18 cellular contexts compared by ENCODE assay signal in the genomic region with DNA sequence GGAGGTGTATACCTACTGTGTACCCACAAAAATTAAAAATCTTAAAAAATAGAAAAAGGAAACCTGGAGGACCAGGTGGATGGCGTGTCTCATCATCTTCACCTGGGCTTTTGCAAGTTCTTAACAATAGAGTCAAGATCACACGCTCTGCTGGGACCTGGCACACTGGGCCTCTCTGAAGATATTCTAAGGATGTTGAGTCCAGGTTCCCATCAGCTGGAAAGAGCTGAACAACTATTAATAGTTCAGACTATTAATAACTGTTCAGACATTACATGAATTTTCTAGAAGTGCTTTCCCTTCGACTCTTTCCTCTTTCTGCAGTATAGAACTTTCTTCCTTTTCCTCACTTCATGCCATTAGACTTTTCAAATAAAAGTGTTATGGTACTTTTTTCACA.
A peak's percentile ranks its signal among the peaks of the same experiment; 100 is the strongest.
DNase-seq lines count a peak whose midpoint lies in the region; ATAC-seq and TF ChIP-seq lines count a peak whose summit lies in the region.
"Had no signal": no experiment of that assay in that cellular context is flagged by ENCODE, and none has a peak within 500 bp of the region (broad histone marks: within the 10 kb centered on the region; RNA-seq: fewer than 3 reads in every experiment).

No MANE protein-coding gene starts in this region.

- H3K9me3 ChIP-seq in heart left ventricle = no peaks in the 10 kb centered on the region
- no peaks in the 10 kb centered on the region for H3K9me3 ChIP-seq in mesenchymal stem cell (ENCODE audit: control insufficient read depth, low read length)
- no peaks in the 10 kb centered on the region for H3K9me3 ChIP-seq in smooth muscle cell (replicated peaks; ENCODE audit: low read depth)
- no peaks in the 10 kb centered on the region for H3K9me3 ChIP-seq in OCI-LY7 (ENCODE audit: low read length)
- H3K9me3 ChIP-seq: SJSA1 had no signal

- peak overlapping the region; percentile 82 for H3K27ac Mint-ChIP-seq in HFFc6
- H3K27ac Mint-ChIP-seq: CD14-positive monocyte had no signal

- no peaks in the 10 kb centered on the region for H3K9me2 ChIP-seq in OCI-LY7 (ENCODE audit: insufficient read depth, low read length)

- no peaks in the 10 kb centered on the region for H3K27me3 Mint-ChIP-seq in HFFc6 (ENCODE audit: insufficient read depth)

- no peak overlapping the region for H3K18ac ChIP-seq in mesenchymal stem cell (ENCODE audit: low read depth in 1 of 2, low read length in 2 of 2)

- no peak for DNase-seq in HFFc6
- peak in 3 of 5 donors; percentile 20 to 41 (median 39) for DNase-seq in heart left ventricle
- DNase-seq in mesenchymal stem cell = no peak
- no peak for DNase-seq in smooth muscle cell (lab: John Stamatoyannopoulos, UW; ENCODE audit: unreplicated experiment)
- no peak for DNase-seq in OCI-LY7 (ENCODE audit: low spot score)
- DNase-seq in HuH-7.5 (ENCODE audit: low spot score) = no peak
- DNase-seq in SW 1271 (lab: John Stamatoyannopoulos, UW) = no peak
- DNase-seq: H7, MV-4-11, NCI-H1417 treated with DMSO at 0.1 percent for 48 hours, NCI-H1930, NCI-H345, NCI-H524 treated with DMSO at 0.1 percent for 48 hours, PC-9 had no signal

- WGBS in heart left ventricle, 4 donors = 43 to 53% (median 49%) methylated on average over 3 of the region's 3 CpGs
- 98% methylated on average over 3 of the region's 3 CpGs for WGBS in mesenchymal stem cell
- WGBS in smooth muscle cell (ENCODE audit: low lambda C conversion rate) = 97% methylated on average over 3 of the region's 3 CpGs

- H3K79me2 ChIP-seq in smooth muscle cell (ENCODE audit: low read depth) (no peaks in the 10 kb centered on the region), OCI-LY7 (ENCODE audit: insufficient read depth, low read depth, low read length) (no peaks in the 10 kb centered on the region)

- no peaks in the 10 kb centered on the region for H3K79me1 ChIP-seq in mesenchymal stem cell (replicated peaks; ENCODE audit: low read length, poor library complexity, severe bottlenecking)

- H3K36me3 ChIP-seq in heart left ventricle (no peaks in the 10 kb centered on the region), mesenchymal stem cell (ENCODE audit: control insufficient read depth in 1 of 2, insufficient read depth in 2 of 2, low read depth in 1 of 2, low read length in 2 of 2) (no peaks in the 10 kb centered on the region), smooth muscle cell (ENCODE audit: low read depth) (no peaks in the 10 kb centered on the region), OCI-LY7 (ENCODE audit: insufficient read depth, low read length) (no peaks in the 10 kb centered on the region)
- H3K36me3 ChIP-seq: SJSA1 had no signal

- peak overlapping the region in 11 of 12 donors; percentile 10 to 80 (median 54) for H3K27ac ChIP-seq in heart left ventricle
- H3K27ac ChIP-seq in mesenchymal stem cell (ENCODE audit: low read length, poor library complexity, severe bottlenecking) = peak overlapping the region; percentile 73
- H3K27ac ChIP-seq in smooth muscle cell (ENCODE audit: low read depth) = peak overlapping the region; percentile 93
- H3K27ac ChIP-seq in OCI-LY7 (ENCODE audit: low read depth, low read length, poor library complexity, severe bottlenecking) = no peak overlapping the region
- H3K27ac ChIP-seq: KMS-11, PC-9, RWPE1, SJSA1 had no signal

- no peak overlapping the region for H2BK5ac ChIP-seq in mesenchymal stem cell (ENCODE audit: low read depth, low read length, poor library complexity, severe bottlenecking)

- H4K91ac ChIP-seq in mesenchymal stem cell (ENCODE audit: low read length) = no peak overlapping the region

- POLR2A ChIA-PET in OCI-LY7 (lab: Charles Lee) = no interaction called here

- TF ChIP-seq CTCF in HFFc6 (IDR thresholded peaks at IDR 0.05) (no peak), heart left ventricle (IDR thresholded peaks at IDR 0.05) (no peak), smooth muscle cell (IDR thresholded peaks at IDR 0.05; ENCODE audit: borderline replicate concordance, insufficient read depth, poor library complexity, severe bottlenecking) (no peak), OCI-LY7 (conservative IDR thresholded peaks at IDR 0.05; ENCODE audit: low read length) (no peak)

- H2BK12ac ChIP-seq in mesenchymal stem cell (ENCODE audit: low read length in 2 of 2) = no peak overlapping the region

- no peak overlapping the region for H4K8ac ChIP-seq in mesenchymal stem cell (ENCODE audit: low read length)

- H3K4me3 Mint-ChIP-seq in HFFc6 = no peak overlapping the region
- H3K4me3 Mint-ChIP-seq: CD14-positive monocyte had no signal

- H3K27me3 ChIP-seq in heart left ventricle (no peaks in the 10 kb centered on the region), mesenchymal stem cell (ENCODE audit: control insufficient read depth in 1 of 2, insufficient read depth in 1 of 2, low read length in 2 of 2) (no peaks in the 10 kb centered on the region), smooth muscle cell (ENCODE audit: low read depth) (no peaks in the 10 kb centered on the region)
- H3K27me3 ChIP-seq: SJSA1 had no signal

- H2BK15ac ChIP-seq in mesenchymal stem cell (ENCODE audit: low read depth, poor library complexity, severe bottlenecking) = no peak overlapping the region

- no peak overlapping the region for H2AK5ac ChIP-seq in mesenchymal stem cell (ENCODE audit: low read length, severe bottlenecking)

- TF ChIP-seq POLR2A in heart left ventricle (IDR thresholded peaks at IDR 0.05) = no peak

- intact Hi-C loops in heart left ventricle (cut with DNase I) = loop anchor here in 2 of 10 donors (5.0 to 10.0 kb wide), 2 partner anchors 96 to 134 kb away; no protein-coding TSS in a partner anchor
- intact Hi-C loops in OCI-LY7 (cut with micrococcal nuclease; ENCODE audit: unreplicated experiment) = no loop called here

- no peaks in the 10 kb centered on the region for H3K36me3 Mint-ChIP-seq in HFFc6 (ENCODE audit: low read depth)
- H3K36me3 Mint-ChIP-seq: CD14-positive monocyte had no signal

- no peak overlapping the region for H3K4ac ChIP-seq in mesenchymal stem cell (ENCODE audit: low read depth in 1 of 2, low read length in 2 of 2)

- no peak overlapping the region for H3K14ac ChIP-seq in mesenchymal stem cell (ENCODE audit: low read length in 2 of 2)

- H3K9ac ChIP-seq in mesenchymal stem cell (ENCODE audit: low read length) (no peak overlapping the region), smooth muscle cell (ENCODE audit: low read depth) (no peak overlapping the region)
- H3K9ac ChIP-seq: KMS-11 had no signal

- no peak overlapping the region for H3K4me2 ChIP-seq in mesenchymal stem cell (ENCODE audit: low read length, poor library complexity, severe bottlenecking)
- peak overlapping the region; percentile 62 for H3K4me2 ChIP-seq in smooth muscle cell
- no peak overlapping the region for H3K4me2 ChIP-seq in OCI-LY7 (ENCODE audit: low read length)
- H3K4me2 ChIP-seq: KMS-11, PC-9 had no signal

- no peak overlapping the region for H2BK120ac ChIP-seq in mesenchymal stem cell (ENCODE audit: low read depth, low read length)

- H3K4me1 Mint-ChIP-seq in HFFc6 (ENCODE audit: low read depth) = peaks cover 29% of the 10 kb centered on the region
- H3K4me1 Mint-ChIP-seq: CD14-positive monocyte had no signal

- H3F3A ChIP-seq in smooth muscle cell (ENCODE audit: low read depth) = peaks cover 16% of the 10 kb centered on the region

- no TSS peak for BruUV-seq in OCI-LY7 (replicated peaks; lab: Mats Ljungman, UMichigan)

- H4K20me1 ChIP-seq in smooth muscle cell (ENCODE audit: low read depth) = no peaks in the 10 kb centered on the region
- H4K20me1 ChIP-seq in OCI-LY7 (ENCODE audit: insufficient read depth, low read length) = no peaks in the 10 kb centered on the region

- H3K4me3 ChIP-seq in heart left ventricle = no peak overlapping the region
- H3K4me3 ChIP-seq in mesenchymal stem cell (ENCODE audit: insufficient read depth in 1 of 2, low read depth in 1 of 2, low read length in 2 of 2) = no peak overlapping the region
- H3K4me3 ChIP-seq in smooth muscle cell = no peak overlapping the region
- no peak overlapping the region for H3K4me3 ChIP-seq in OCI-LY7 (ENCODE audit: low read depth, low read length, poor library complexity, severe bottlenecking)
- H3K4me3 ChIP-seq: PC-9, SJSA1 had no signal

- H3K4me1 ChIP-seq in heart left ventricle (peaks cover 0 to 24% (median 9%) of the 10 kb centered on the region in 12 donors), mesenchymal stem cell (ENCODE audit: control insufficient read depth, insufficient read depth, low read depth, low read length) (peaks cover 8% of the 10 kb centered on the region), smooth muscle cell (ENCODE audit: low read depth) (peaks cover 5% of the 10 kb centered on the region), OCI-LY7 (ENCODE audit: insufficient read depth, low read length, poor library complexity, severe bottlenecking) (no peaks in the 10 kb centered on the region)

- H3K9me3 Mint-ChIP-seq in HFFc6 = no peaks in the 10 kb centered on the region

- ATAC-seq in heart left ventricle = peak; percentile 75 to 93 (median 82)

- no peak overlapping the region for H2AFZ ChIP-seq in mesenchymal stem cell (ENCODE audit: low read depth, low read length)
- H2AFZ ChIP-seq in smooth muscle cell (ENCODE audit: low read depth) = peak overlapping the region; percentile 84
- no peak overlapping the region for H2AFZ ChIP-seq in OCI-LY7 (ENCODE audit: low read length)
- H2AFZ ChIP-seq: PC-9 had no signal

- CTCF ChIA-PET in OCI-LY7 (lab: Charles Lee; ENCODE audit: unreplicated experiment) = no interaction called here

- H3K23ac ChIP-seq in mesenchymal stem cell (ENCODE audit: low read length in 2 of 2) = no peak overlapping the region

Comparison
In these comparisons a context has a peak if more than half of its experiments do, and no peak if none do; other contexts are left out.
1. DNase-seq: peak in heart left ventricle (3 of 5); none in HFFc6 (single experiment), mesenchymal stem cell (single experiment), smooth muscle cell (single experiment), OCI-LY7 (single experiment), HuH-7.5 (single experiment) and SW 1271 (0 of 2).